Comparison of ENCODE assay signal across 1 cellular context in genomic region chr10:11476035-11476434, GRCh38.
TF ChIP-seq lines count a peak whose summit lies in the region.

No MANE protein-coding gene starts in this region.

TF ChIP-seq in GM23338, 12 proteins besides CTCF, POLR2A, EP300 and RAD21 (continued from another document):
- TF ChIP-seq CREB1 (CRISPR knock-in tag; IDR thresholded peaks at IDR 0.05; ENCODE audit: low read depth), result no peak
- no peak for TF ChIP-seq JUNB (IDR thresholded peaks at IDR 0.05; ENCODE audit: unreplicated experiment)
- no peak for TF ChIP-seq ETS1 (IDR thresholded peaks at IDR 0.05)
- TF ChIP-seq STAT1 (IDR thresholded peaks at IDR 0.05; ENCODE audit: unreplicated experiment), result no peak
- TF ChIP-seq EZH2 (IDR thresholded peaks at IDR 0.05; ENCODE audit: low read depth, unreplicated experiment), result no peak
- TF ChIP-seq ZNF331 (CRISPR knock-in tag; IDR thresholded peaks at IDR 0.05; ENCODE audit: low read depth), result no peak
- no peak for TF ChIP-seq POLR2AphosphoS5 (IDR thresholded peaks at IDR 0.05; ENCODE audit: low read depth)
- TF ChIP-seq ZNF462 (CRISPR knock-in tag; IDR thresholded peaks at IDR 0.05), result no peak
TF ChIP-seq in GM23338: peak in this region for 0.
